ENCODE assay signal across 10 cellular contexts in genomic region chr20:58112017-58112781, GRCh38.
DNase-seq lines count a peak whose midpoint lies in the region; ATAC-seq, FAIRE-seq and TF ChIP-seq lines count a peak whose summit lies in the region.
"Had no signal": no experiment of that assay in that cellular context is flagged by ENCODE, and none has a peak within 500 bp of the region (broad histone marks: within the 10 kb centered on the region; RNA-seq: fewer than 3 reads in every experiment).

No MANE protein-coding gene starts in this region.

- ATAC-seq in GM18868 (IDR thresholded peaks at IDR 0.05; ENCODE audit: unreplicated experiment) = peak; percentile 87
- peak; percentile 36 for ATAC-seq in stimulated activated memory B cell treated with anti-CD40 and anti-IgM and Interleukin-4, amounts not matched to agents 10 μg/mL and 1 μg/mL and 100 μg/mL, for 72 hours
- ATAC-seq in natural killer cell = no peak

- H3K36me3 Mint-ChIP-seq in stimulated activated memory B cell treated with anti-CD40 and anti-IgM and Interleukin-4, amounts not matched to agents 10 μg/mL and 1 μg/mL and 100 μg/mL, for 72 hours = no peaks in the 10 kb centered on the region
- no peaks in the 10 kb centered on the region for H3K36me3 Mint-ChIP-seq in natural killer cell

- H3K36me3 ChIP-seq in kidney (ENCODE audit: control insufficient read depth in 1 of 2, insufficient read depth in 2 of 2, low read length in 2 of 2) = no peaks in the 10 kb centered on the region
- H3K36me3 ChIP-seq: ovary, SJSA1 had no signal

- TF ChIP-seq CTCF in kidney (IDR thresholded peaks at IDR 0.05; ENCODE audit: borderline replicate concordance, extremely low read depth, insufficient read depth) (no peak), natural killer cell (IDR thresholded peaks at IDR 0.05) (no peak)

- H3K27ac ChIP-seq in epithelial cell of prostate (peak overlapping the region; percentile 85), kidney (ENCODE audit: low read depth in 2 of 2, low read length in 2 of 2) (no peak overlapping the region)
- H3K27ac ChIP-seq: ovary, SJSA1 had no signal

- peaks cover 51% of the 10 kb centered on the region for H3K27me3 Mint-ChIP-seq in stimulated activated memory B cell treated with anti-CD40 and anti-IgM and Interleukin-4, amounts not matched to agents 10 μg/mL and 1 μg/mL and 100 μg/mL, for 72 hours
- peaks cover 8 to 34% of the 10 kb centered on the region in 2 donors for H3K27me3 Mint-ChIP-seq in natural killer cell (ENCODE audit: low read depth in 2 of 2)

- no peaks in the 10 kb centered on the region for H3K4me1 Mint-ChIP-seq in stimulated activated memory B cell treated with anti-CD40 and anti-IgM and Interleukin-4, amounts not matched to agents 10 μg/mL and 1 μg/mL and 100 μg/mL, for 72 hours
- no peaks in the 10 kb centered on the region for H3K4me1 Mint-ChIP-seq in natural killer cell

- H3K4me1 ChIP-seq in kidney (ENCODE audit: control insufficient read depth in 1 of 2, insufficient read depth in 1 of 2, low read depth in 1 of 2, low read length in 2 of 2) = no peaks in the 10 kb centered on the region

- intact Hi-C loops in kidney (cut with DNase I) (no loop called here), natural killer cell (cut with micrococcal nuclease) (no loop called here)

- DNase-seq in NOMO-1 treated with dmso at 0.1 percent for 144 hours (lab: John Stamatoyannopoulos, UW; ENCODE audit: unreplicated experiment) (peak; percentile 47), epithelial cell of prostate (ENCODE audit: low read depth, low spot score) (peak; percentile 70), kidney (no peak), frontal cortex (ENCODE audit: low spot score in 2 of 2) (no peak), natural killer cell (no peak)
- DNase-seq: activated CD4-positive, alpha-beta T cell treated with anti-CD3 and anti-CD28 coated beads, Interleukin-2, amount 50 U/mL, for 48 hours; ovary had no signal

- no peak overlapping the region for H3K4me3 Mint-ChIP-seq in stimulated activated memory B cell treated with anti-CD40 and anti-IgM and Interleukin-4, amounts not matched to agents 10 μg/mL and 1 μg/mL and 100 μg/mL, for 72 hours
- no peak overlapping the region for H3K4me3 Mint-ChIP-seq in natural killer cell

- no peaks in the 10 kb centered on the region for H3K9me3 ChIP-seq in kidney (ENCODE audit: control insufficient read depth in 1 of 2, low read length in 2 of 2)
- H3K9me3 ChIP-seq: ovary had no signal

- FAIRE-seq in kidney (lab: Jason Lieb, UNC) (no peak), frontal cortex (lab: Jason Lieb, UNC) (no peak)

- H3K4me3 ChIP-seq in kidney (ENCODE audit: low read length in 2 of 2) = no peak overlapping the region
- H3K4me3 ChIP-seq: ovary, SJSA1 had no signal

- no peak overlapping the region for H3K9ac ChIP-seq in kidney (ENCODE audit: low read length in 2 of 2)

- peaks cover 5% of the 10 kb centered on the region for H3K9me3 Mint-ChIP-seq in stimulated activated memory B cell treated with anti-CD40 and anti-IgM and Interleukin-4, amounts not matched to agents 10 μg/mL and 1 μg/mL and 100 μg/mL, for 72 hours
- H3K9me3 Mint-ChIP-seq in natural killer cell = peaks cover 0 to under 1% of the 10 kb centered on the region in 2 donors

- no peak overlapping the region for H3K27ac Mint-ChIP-seq in stimulated activated memory B cell treated with anti-CD40 and anti-IgM and Interleukin-4, amounts not matched to agents 10 μg/mL and 1 μg/mL and 100 μg/mL, for 72 hours
- H3K27ac Mint-ChIP-seq in natural killer cell = no peak overlapping the region

Comparison
In these comparisons a context has a peak if more than half of its experiments do, and no peak if none do; other contexts are left out.
1. ATAC-seq: peak in GM18868 (single experiment) and stimulated activated memory B cell treated with anti-CD40 and anti-IgM and Interleukin-4, amounts not matched to agents 10 μg/mL and 1 μg/mL and 100 μg/mL, for 72 hours (single experiment); none in natural killer cell (0 of 3).
2. DNase-seq: peak in NOMO-1 treated with dmso at 0.1 percent for 144 hours (single experiment) and epithelial cell of prostate (single experiment); none in kidney (single experiment), frontal cortex (0 of 2) and natural killer cell (single experiment).